Comparison of ENCODE assay signal across 10 cellular contexts in the genomic region with DNA sequence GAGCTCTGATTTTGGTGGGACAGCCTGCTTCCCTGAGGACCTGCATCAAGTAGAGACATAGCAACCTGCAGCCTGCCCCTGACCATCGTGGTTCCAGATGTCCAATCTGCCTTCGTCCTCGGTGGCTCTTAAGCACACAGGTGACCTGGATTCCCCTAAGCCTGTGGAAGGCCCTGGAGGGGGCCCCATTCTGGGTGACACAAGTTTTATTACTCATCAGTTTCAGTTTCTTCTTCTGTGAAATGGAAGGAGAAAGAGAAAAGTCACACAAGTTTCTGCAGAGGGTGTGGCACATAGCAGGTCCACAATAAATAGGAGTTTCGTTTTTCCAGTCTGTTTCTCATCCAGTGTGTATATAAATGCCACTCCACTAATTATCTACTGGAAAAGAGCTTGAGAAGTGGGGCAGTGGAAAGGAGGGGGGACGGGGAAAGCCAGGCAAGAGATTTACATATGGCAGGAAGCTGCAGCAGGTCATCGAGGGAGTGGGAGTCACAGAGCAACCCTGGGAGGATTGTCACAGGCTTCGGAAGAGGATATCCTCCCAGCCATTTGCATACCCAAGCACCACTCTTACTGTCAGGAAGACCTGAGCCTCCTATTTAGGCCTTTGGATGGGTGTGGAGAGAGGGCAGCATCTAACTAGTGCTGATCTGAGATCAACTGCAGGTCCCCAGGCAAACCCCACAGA. TPM values are rescaled to one million over a fixed set of nuclear protein-coding genes. Genes with fewer than 3 reads are reported as not detected.
DNase-seq lines count a peak whose midpoint lies in the region; ATAC-seq and TF ChIP-seq lines count a peak whose summit lies in the region.
"Had no signal": no experiment of that assay in that cellular context is flagged by ENCODE, and none has a peak within 500 bp of the region (broad histone marks: within the 10 kb centered on the region; RNA-seq: fewer than 3 reads in every experiment).

No MANE protein-coding gene starts in this region.

- peaks cover 0 to 3% of the 10 kb centered on the region in 2 donors for H3K9me3 ChIP-seq in right atrium auricular region

- in situ Hi-C loops in GM13977 (cut with MboI; ENCODE audit: low pct_unique_long_range_greater_than_20kb, low sequenced_read_pairs, unreplicated experiment) = loop anchor here (25.0 kb wide), 1 partner anchor 452 kb away; no protein-coding TSS in a partner anchor

- no peaks in the 10 kb centered on the region for H3K36me3 ChIP-seq in right atrium auricular region

- TF ChIP-seq CTCF in GM13977 (IDR thresholded peaks at IDR 0.05; ENCODE audit: extremely low read depth, insufficient read depth, missing control alignments) (no peak), right atrium auricular region (IDR thresholded peaks at IDR 0.05) (no peak)

- ATAC-seq in GM19452 (IDR thresholded peaks at IDR 0.05; ENCODE audit: unreplicated experiment) (peak; percentile 40), left colon (peak; percentile 9), left lobe of liver (no peak)
- ATAC-seq: left cardiac atrium had no signal

- H3K27ac ChIP-seq in right atrium auricular region = no peak overlapping the region

- H3K4me3 ChIP-seq in right atrium auricular region = no peak overlapping the region

- peaks cover 0 to 11% of the 10 kb centered on the region in 2 donors for H3K4me1 ChIP-seq in right atrium auricular region

- intact Hi-C loops in left colon (cut with DNase I, micrococcal nuclease) = no loop called here

- H3K27me3 ChIP-seq in right atrium auricular region = no peaks in the 10 kb centered on the region

- peak; percentile 63 for DNase-seq in GM13977 (ENCODE audit: low spot score)
- DNase-seq in M059J (ENCODE audit: low read depth) = peak; percentile 49
- DNase-seq in left colon = no peak
- DNase-seq in foreskin melanocyte = no peak
- DNase-seq in right atrium auricular region (ENCODE audit: low spot score) = no peak
- DNase-seq in NCI-H2196 (lab: John Stamatoyannopoulos, UW; ENCODE audit: unreplicated experiment) = no peak
- no peak for DNase-seq in left lobe of liver (ENCODE audit: low spot score)
- DNase-seq: left cardiac atrium, NCI-H524 had no signal

RNA-seq across cellular contexts. Expression of a gene that starts 10.0 kb away (rescaled TPM):
- not detected in 2 replicates for total RNA-seq in M059J (2014; rRNA removed; shearing (Covaris generic))
- total RNA-seq in left colon (10 to 100 TPM; 11.6 to 48.3 TPM), right atrium auricular region (under 1 TPM; 0.11 to 0.20 TPM), left lobe of liver (not detected)

Comparison
In these comparisons a context has a peak if more than half of its experiments do, and no peak if none do; other contexts are left out.
1. DNase-seq: peak in GM13977 (single experiment) and M059J (single experiment); none in left colon (0 of 2), foreskin melanocyte (single experiment), right atrium auricular region (single experiment), NCI-H2196 (single experiment) and left lobe of liver (single experiment).
2. RNA of a gene that starts 10.0 kb away (total RNA-seq): 11.6 to 48.3 TPM in left colon; 0.11 to 0.20 TPM in right atrium auricular region, not detected in left lobe of liver (single experiment) and not detected in M059J; every median in the first group is over 10 times any median in the second.